9 cellular contexts compared by ENCODE assay signal in the genomic region with DNA sequence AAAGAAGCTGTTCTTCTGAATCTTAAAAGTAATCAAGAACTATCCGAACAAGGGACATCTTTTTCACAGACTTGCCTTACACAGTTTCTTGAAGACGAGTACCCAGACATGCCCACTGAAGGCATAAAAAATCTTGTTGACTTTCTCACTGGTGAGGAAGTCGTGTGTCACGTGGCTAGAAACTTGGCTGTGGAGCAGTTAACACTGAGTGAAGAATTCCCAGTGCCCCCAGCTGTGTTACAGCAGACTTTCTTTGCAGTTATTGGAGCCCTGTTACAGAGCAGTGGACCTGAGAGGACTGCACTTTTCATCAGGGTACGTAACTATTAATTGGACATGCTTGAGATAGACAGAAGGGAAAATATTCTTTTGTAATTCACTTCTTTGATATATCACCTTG. TPM values are rescaled to one million over a fixed set of nuclear protein-coding genes. Genes with fewer than 3 reads are reported as not detected.
DNase-seq lines count a peak whose midpoint lies in the region; ATAC-seq and TF ChIP-seq lines count a peak whose summit lies in the region.
"Had no signal": no experiment of that assay in that cellular context is flagged by ENCODE, and none has a peak within 500 bp of the region (broad histone marks: within the 10 kb centered on the region; RNA-seq: fewer than 3 reads in every experiment).

No MANE protein-coding gene starts in this region.

- POLR2A ChIA-PET in T-cell (lab: Charles Lee) = interaction anchor here in 1 of 2 donors (0.5 kb wide), 1 partner anchor 965 kb away, joined by 4 read pairs; no protein-coding TSS in a partner anchor

- no peaks in the 10 kb centered on the region for H3K27me3 Mint-ChIP-seq in T-cell
- H3K27me3 Mint-ChIP-seq in HFFc6 (ENCODE audit: insufficient read depth) = no peaks in the 10 kb centered on the region

- H3K36me3 Mint-ChIP-seq in T-cell (peaks cover 31% of the 10 kb centered on the region), HFFc6 (ENCODE audit: low read depth) (peaks cover 43% of the 10 kb centered on the region)

- H3K4me1 ChIP-seq in gastrocnemius medialis = peaks cover 41 to 51% of the 10 kb centered on the region in 2 donors

- ATAC-seq in T-cell (replicated peaks in 1 of 4) (no peak), gastrocnemius medialis (no peak), GM18858 (IDR thresholded peaks at IDR 0.05; ENCODE audit: unreplicated experiment) (no peak), HG02981 (IDR thresholded peaks at IDR 0.05; ENCODE audit: unreplicated experiment) (no peak)
- ATAC-seq: left lobe of liver had no signal

- peak overlapping the region; percentile 49 to 94 (median 76) for H3K27ac ChIP-seq in gastrocnemius medialis

- DNase-seq in SIG-M5 treated with dmso at 0.1 percent for 504 hours (lab: John Stamatoyannopoulos, UW; ENCODE audit: unreplicated experiment) = peak; percentile 42
- no peak for DNase-seq in SIG-M5 (lab: John Stamatoyannopoulos, UW)
- DNase-seq in T-cell = peak in 1 of 34 experiments; percentile 20
- DNase-seq in fibroblast of gingiva (ENCODE audit: low read depth) = peak; percentile 31
- DNase-seq in gastrocnemius medialis = peak in 1 of 2 donors; percentile 21
- DNase-seq in HFFc6 = no peak

- peak overlapping the region; percentile 71 to 86 for H3K27ac Mint-ChIP-seq in T-cell
- H3K27ac Mint-ChIP-seq in HFFc6 = no peak overlapping the region

- no peaks in the 10 kb centered on the region for H3K9me3 ChIP-seq in gastrocnemius medialis

- H3K4me3 Mint-ChIP-seq in T-cell (peak overlapping the region; percentile 32 to 99 (median 73)), HFFc6 (no peak overlapping the region)

- H3K4me3 ChIP-seq in gastrocnemius medialis = peak overlapping the region in 1 of 4 donors; percentile 3

- H3K36me3 ChIP-seq in gastrocnemius medialis = peaks cover 0 to 24% of the 10 kb centered on the region in 2 donors

- no peak for TF ChIP-seq CTCF in gastrocnemius medialis (IDR thresholded peaks at IDR 0.05 in 4 of 5, conservative IDR thresholded peaks at IDR 0.05 in 1 of 5)
- TF ChIP-seq CTCF in HFFc6 (IDR thresholded peaks at IDR 0.05) = no peak

- CTCF ChIA-PET in T-cell (lab: Charles Lee) = interaction anchor here in 1 of 2 donors (1.3 kb wide), 1 partner anchor 11 kb away, joined by 7 read pairs; no protein-coding TSS in a partner anchor

- in situ Hi-C loops in gastrocnemius medialis (cut with MboI; ENCODE audit: low sequenced_read_pairs in 4 of 4) = loop anchor here in 3 of 4 donors (25.0 kb wide), 2 partner anchors 603 to 628 kb away; a partner anchor contains a TSS

- H3K9me3 Mint-ChIP-seq in T-cell (no peaks in the 10 kb centered on the region), HFFc6 (no peaks in the 10 kb centered on the region)

- intact Hi-C loops in gastrocnemius medialis (cut with DNase I; ENCODE audit: low total_unique reads) = loop anchor here (10.0 kb wide), 1 partner anchor 1305 kb away; a partner anchor contains a TSS

- no peaks in the 10 kb centered on the region for H3K27me3 ChIP-seq in gastrocnemius medialis

- TF ChIP-seq POLR2A in gastrocnemius medialis (IDR thresholded peaks at IDR 0.05) = no peak

- H3K4me1 Mint-ChIP-seq in T-cell (peaks cover 66 to 71% (median 70%) of the 10 kb centered on the region in 3 donors), HFFc6 (ENCODE audit: low read depth) (peaks cover 53% of the 10 kb centered on the region)

RNA-seq across cellular contexts. Expression of a gene that starts 2.4 kb away (rescaled TPM):
- total RNA-seq in T-cell = 10 to 100 TPM; 22.4 to 25.3 (median 23.8) TPM
- 10 to 100 TPM; 25.8 to 40.6 (median 33.7) TPM for total RNA-seq in gastrocnemius medialis
- 10 to 100 TPM; 27.5 to 29.8 (median 28.6) TPM for total RNA-seq in HFFc6 (2021; fragmentation: NEBNext Ultra II Directional; extraction: Animal tissue kit (Norgen Biotek cat#: 25700))

RNA-seq across cellular contexts. Expression of a gene that starts 14.6 kb away (rescaled TPM):
- total RNA-seq in T-cell (10 to 100 TPM; 27.5 to 45.2 (median 36.6) TPM), gastrocnemius medialis (10 to 100 TPM; 12.0 to 25.7 (median 17.1) TPM)
- 10 to 100 TPM; 35.2 to 50.4 (median 44.7) TPM for total RNA-seq in HFFc6 (2021; fragmentation: NEBNext Ultra II Directional; extraction: Animal tissue kit (Norgen Biotek cat#: 25700))

Comparison
In these comparisons a context has a peak if more than half of its experiments do, and no peak if none do; other contexts are left out.
1. DNase-seq: peak in SIG-M5 treated with dmso at 0.1 percent for 504 hours (single experiment) and fibroblast of gingiva (single experiment); none in SIG-M5 (single experiment) and HFFc6 (single experiment).